In the genomic region with DNA sequence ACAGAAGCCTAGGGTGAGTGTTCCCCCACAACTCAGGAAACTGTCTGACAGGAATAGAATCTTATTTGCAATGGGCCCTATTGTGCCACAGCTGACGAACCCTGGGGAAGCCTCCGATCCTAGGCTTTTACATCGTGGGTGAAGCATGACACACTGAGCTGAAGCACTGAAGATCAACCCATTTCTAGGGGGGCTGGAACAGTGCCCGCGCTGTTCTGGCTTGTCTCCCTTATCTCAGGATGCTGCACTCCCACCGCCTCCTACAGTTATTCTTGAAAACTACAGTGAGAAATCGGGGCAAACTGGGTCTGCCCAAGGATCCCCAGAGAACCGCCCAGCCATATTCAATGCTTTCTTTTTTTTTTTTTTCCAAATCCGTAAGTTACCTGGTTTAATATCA, we compare ENCODE assay signal across 27 cellular contexts. TPM values are rescaled to one million over a fixed set of nuclear protein-coding genes. Genes with fewer than 3 reads are reported as not detected.
"Had no signal": no experiment of that assay in that cellular context is flagged by ENCODE, and none has a peak within 500 bp of the region (broad histone marks: within the 10 kb centered on the region; RNA-seq: fewer than 3 reads in every experiment).

No MANE protein-coding gene starts in this region.

- H3K4me1 ChIP-seq: colonic mucosa, esophagus muscularis mucosa, gastrocnemius medialis, heart left ventricle, lower lobe of right lung, testis, uterus had no signal

- H3K27ac ChIP-seq: colonic mucosa, esophagus muscularis mucosa, gastrocnemius medialis, heart left ventricle, lower lobe of right lung, testis, uterus had no signal

- H3K27me3 Mint-ChIP-seq: activated B cell treated with CpG ODN at 0.5 μM for 24 hours; activated CD4-positive, alpha-beta T cell treated with anti-CD3 and anti-CD28 coated beads for 36 hours; activated naive CD8-positive, alpha-beta T cell treated with anti-CD3 and anti-CD28 coated beads, Interleukin-2, amount 10 ng/mL, durations not matched to agents 7 days and 5 days; activated T-cell treated with anti-CD3 and anti-CD28 coated beads, Interleukin-2, amount 50 U/mL, for 24 hours; effector memory CD8-positive, alpha-beta T cell; naive thymus-derived CD4-positive, alpha-beta T cell had no signal

- H3K27ac Mint-ChIP-seq: activated B cell treated with CpG ODN at 0.5 μM for 24 hours; activated CD4-positive, alpha-beta T cell treated with anti-CD3 and anti-CD28 coated beads for 36 hours; activated naive CD8-positive, alpha-beta T cell treated with anti-CD3 and anti-CD28 coated beads, Interleukin-2, amount 10 ng/mL, durations not matched to agents 7 days and 5 days; activated T-cell treated with anti-CD3 and anti-CD28 coated beads, Interleukin-2, amount 50 U/mL, for 24 hours; activated T-helper 2 cell treated with anti-CD3 and anti-CD28 coated beads, Interferon-gamma antibody, Interleukin-2, Interleukin-4, amounts not matched to agents 10 μg/mL and 5 μg/mL and 100 μg/mL, durations not matched to agents 14 hours and 24 hours and 36 hours; effector memory CD8-positive, alpha-beta T cell; naive thymus-derived CD4-positive, alpha-beta T cell had no signal

- H3K36me3 Mint-ChIP-seq: activated naive CD8-positive, alpha-beta T cell treated with anti-CD3 and anti-CD28 coated beads, Interleukin-2, amount 10 ng/mL, durations not matched to agents 7 days and 5 days; naive thymus-derived CD4-positive, alpha-beta T cell had no signal

- H3K4me3 Mint-ChIP-seq: activated B cell treated with CpG ODN at 0.5 μM for 24 hours; activated CD4-positive, alpha-beta T cell treated with anti-CD3 and anti-CD28 coated beads for 36 hours; activated naive CD8-positive, alpha-beta T cell treated with anti-CD3 and anti-CD28 coated beads, Interleukin-2, amount 10 ng/mL, durations not matched to agents 7 days and 5 days; activated T-cell treated with anti-CD3 and anti-CD28 coated beads, Interleukin-2, amount 50 U/mL, for 24 hours; effector memory CD8-positive, alpha-beta T cell; naive thymus-derived CD4-positive, alpha-beta T cell; neural crest cell had no signal

- H3K27me3 ChIP-seq: colonic mucosa, dorsolateral prefrontal cortex, esophagus muscularis mucosa, gastrocnemius medialis, heart left ventricle, testis, uterus had no signal

- H3K9me3 Mint-ChIP-seq: activated naive CD8-positive, alpha-beta T cell treated with anti-CD3 and anti-CD28 coated beads, Interleukin-2, amount 10 ng/mL, durations not matched to agents 7 days and 5 days; activated T-helper 2 cell treated with anti-CD3 and anti-CD28 coated beads, Interferon-gamma antibody, Interleukin-2, Interleukin-4, amounts not matched to agents 10 μg/mL and 5 μg/mL and 100 μg/mL, durations not matched to agents 14 hours and 24 hours and 36 hours; neural crest cell had no signal

- H3K9me3 ChIP-seq: colonic mucosa, esophagus muscularis mucosa, gastrocnemius medialis, heart left ventricle, lower lobe of right lung, testis, uterus had no signal

- H3K4me1 Mint-ChIP-seq: activated CD4-positive, alpha-beta T cell treated with anti-CD3 and anti-CD28 coated beads for 36 hours; activated naive CD8-positive, alpha-beta T cell treated with anti-CD3 and anti-CD28 coated beads, Interleukin-2, amount 10 ng/mL, durations not matched to agents 7 days and 5 days; naive thymus-derived CD4-positive, alpha-beta T cell; neural crest cell had no signal

- H3K4me3 ChIP-seq: colonic mucosa, esophagus muscularis mucosa, gastrocnemius medialis, heart left ventricle, lower lobe of right lung, testis, uterus had no signal

- H3K36me3 ChIP-seq: colonic mucosa, esophagus muscularis mucosa, gastrocnemius medialis, heart left ventricle, lower lobe of right lung, uterus had no signal

- DNase-seq: activated B cell treated with CpG ODN at 0.5 μM for 24 hours; activated CD4-positive, alpha-beta T cell treated with anti-CD3 and anti-CD28 coated beads for 36 hours; activated CD4-positive, alpha-beta T cell treated with anti-CD3 and anti-CD28 coated beads, Interleukin-2, amount 50 U/mL, for 4 hours; activated CD8-positive, alpha-beta memory T cell treated with anti-CD3 and anti-CD28 coated beads for 24 hours; activated CD8-positive, alpha-beta memory T cell treated with anti-CD3 and anti-CD28 coated beads, Interleukin-2, amount 50 U/mL, for 4 hours; activated naive CD4-positive, alpha-beta T cell treated with Interleukin-2 at 50 U/mL for 16 hours; activated naive CD8-positive, alpha-beta T cell treated with anti-CD3 and anti-CD28 coated beads, Interleukin-2, amount 10 ng/mL, durations not matched to agents 7 days and 5 days; activated T-cell treated with anti-CD3 and anti-CD28 coated beads, Interleukin-2, amount 50 U/mL, for 24 hours; colonic mucosa; effector memory CD8-positive, alpha-beta T cell; gastrocnemius medialis; heart left ventricle; lower lobe of right lung; naive thymus-derived CD4-positive, alpha-beta T cell; stimulated activated CD4-positive, alpha-beta T cell treated with anti-CD3 and anti-CD28 coated beads, Interleukin-2, amount 100 ng/mL, for 48 hours; stimulated activated CD8-positive, alpha-beta memory T cell treated with anti-CD3 and anti-CD28 coated beads, Interleukin-4, amount 100 ng/mL, for 48 hours; stimulated activated naive CD4-positive, alpha-beta T cell; testis; trophoblast cell; uterus had no signal

RNA-seq across cellular contexts. Expression of a gene that starts 41.1 kb away (rescaled TPM):
- total RNA-seq: activated CD4-positive, alpha-beta T cell treated with anti-CD3 and anti-CD28 coated beads for 36 hours; activated naive CD8-positive, alpha-beta T cell treated with anti-CD3 and anti-CD28 coated beads, Interleukin-2, amount 10 ng/mL, durations not matched to agents 7 days and 5 days; activated T-helper 2 cell treated with anti-CD3 and anti-CD28 coated beads, Interferon-gamma antibody, Interleukin-2, Interleukin-4, amounts not matched to agents 10 μg/mL and 5 μg/mL and 100 μg/mL, durations not matched to agents 14 hours and 24 hours and 36 hours; bronchial epithelial cell; colonic mucosa; gastrocnemius medialis; left lobe of liver; lower lobe of right lung; naive thymus-derived CD4-positive, alpha-beta T cell; osteoblast had no signal
- polyA plus RNA-seq: naive thymus-derived CD4-positive, alpha-beta T cell had no signal
